Comparison of ENCODE assay signal across 19 cellular contexts in genomic region chr3:166472015-166472414, GRCh38.
A peak's percentile ranks its signal among the peaks of the same experiment; 100 is the strongest.
DNase-seq lines count a peak whose midpoint lies in the region; ATAC-seq and TF ChIP-seq lines count a peak whose summit lies in the region.
"Had no signal": no experiment of that assay in that cellular context is flagged by ENCODE, and none has a peak within 500 bp of the region (broad histone marks: within the 10 kb centered on the region; RNA-seq: fewer than 3 reads in every experiment).

No MANE protein-coding gene starts in this region.

- H3K4me3 ChIP-seq in KMS-11 (IDR thresholded peaks at IDR 0.05; ENCODE audit: insufficient read depth, low read depth, low read length) (no peak overlapping the region), right atrium auricular region (no peak overlapping the region)
- H3K4me3 ChIP-seq: BLaER1, GM23338, K562 had no signal

- no peaks in the 10 kb centered on the region for H3K79me2 ChIP-seq in KMS-11 (ENCODE audit: insufficient read depth, low read depth)

- ATAC-seq in GM18868 (IDR thresholded peaks at IDR 0.05; ENCODE audit: unreplicated experiment) = peak; percentile 50
- ATAC-seq in GM21717 (IDR thresholded peaks at IDR 0.05; ENCODE audit: unreplicated experiment) = peak; percentile 83
- no peak for ATAC-seq in GM21515 (IDR thresholded peaks at IDR 0.05; ENCODE audit: unreplicated experiment)
- ATAC-seq: CD8-positive, alpha-beta T cell; GM23338; K562 had no signal

- H4K20me1 ChIP-seq in KMS-11 (ENCODE audit: insufficient read depth) = no peaks in the 10 kb centered on the region
- H4K20me1 ChIP-seq: BLaER1 had no signal

- H3K4me1 ChIP-seq in KMS-11 (ENCODE audit: low read depth, poor library complexity, severe bottlenecking) (peaks cover 26% of the 10 kb centered on the region), right atrium auricular region (no peaks in the 10 kb centered on the region)
- H3K4me1 ChIP-seq: BLaER1 had no signal

- H3K36me3 ChIP-seq in KMS-11 (ENCODE audit: insufficient read depth) (no peaks in the 10 kb centered on the region), right atrium auricular region (no peaks in the 10 kb centered on the region)
- H3K36me3 ChIP-seq: BLaER1 had no signal

- H3K27me3 ChIP-seq in KMS-11 (ENCODE audit: insufficient read depth, low read depth) (no peaks in the 10 kb centered on the region), right atrium auricular region (no peaks in the 10 kb centered on the region)
- H3K27me3 ChIP-seq: BLaER1 had no signal

- peak overlapping the region; percentile 61 for H3K4me2 ChIP-seq in KMS-11
- H3K4me2 ChIP-seq: BLaER1, GM23338 had no signal

- DNase-seq in RPMI8226 (peak; percentile 71), right atrium auricular region (ENCODE audit: low spot score) (no peak), DMS 273 (lab: John Stamatoyannopoulos, UW; ENCODE audit: unreplicated experiment) (no peak), MV-4-11 (lab: John Stamatoyannopoulos, UW) (no peak)
- DNase-seq: 8988T; Calu3; CD8-positive, alpha-beta T cell; DMS79; GDM1; HCEC 1CT; IMR-90; Karpas-422 had no signal

- H3K9ac ChIP-seq in KMS-11 = no peak overlapping the region
- H3K9ac ChIP-seq: BLaER1 had no signal

- TF ChIP-seq CTCF in KMS-11 (conservative IDR thresholded peaks at IDR 0.05; ENCODE audit: low read depth, low read length) = no peak
- no peak for TF ChIP-seq CTCF in right atrium auricular region (IDR thresholded peaks at IDR 0.05)

- peak overlapping the region; percentile 17; the same call in 1 of the 2 replicates for H2AFZ ChIP-seq in KMS-11 (ENCODE audit: low read depth)
- H2AFZ ChIP-seq: GM23338 had no signal

- no peaks in the 10 kb centered on the region for H3K9me3 ChIP-seq in right atrium auricular region
- H3K9me3 ChIP-seq: BLaER1 had no signal

- peak overlapping the region; percentile 50; the same call in 1 of the 2 replicates for H3K27ac ChIP-seq in KMS-11
- no peak overlapping the region for H3K27ac ChIP-seq in right atrium auricular region
- H3K27ac ChIP-seq: BLaER1 had no signal
